Comparison of ENCODE assay signal across 8 cellular contexts in genomic region chr4:167021545-167022155, GRCh38.
DNase-seq lines count a peak whose midpoint lies in the region; ATAC-seq, FAIRE-seq and TF ChIP-seq lines count a peak whose summit lies in the region.

No MANE protein-coding gene starts in this region.

- H3K27ac ChIP-seq in fibroblast of lung (ENCODE audit: insufficient read depth, low read length) = no peak overlapping the region
- no peak overlapping the region for H3K27ac ChIP-seq in thoracic aorta

- ATAC-seq in HG03066 (IDR thresholded peaks at IDR 0.05; ENCODE audit: low read depth, unreplicated experiment) (peak; percentile 60), thoracic aorta (ENCODE audit: insufficient number of reproducible peaks, low FRiP score, low read depth) (peak; percentile 56)

- H3K9ac ChIP-seq in fibroblast of lung (ENCODE audit: insufficient read depth, low read length) = no peak overlapping the region

- no peaks in the 10 kb centered on the region for H3K9me3 Mint-ChIP-seq in neural crest cell

- H3K27me3 ChIP-seq in fibroblast of lung (ENCODE audit: control insufficient read depth, insufficient read depth, low read length) (no peaks in the 10 kb centered on the region), thoracic aorta (replicated peaks; ENCODE audit: insufficient read depth) (no peaks in the 10 kb centered on the region)

- no peak overlapping the region for H3K4me2 ChIP-seq in fibroblast of lung (ENCODE audit: extremely low read depth, insufficient read depth, low read length)

- H3K4me3 ChIP-seq in fibroblast of lung (replicated peaks in 1 of 4; ENCODE audit: control extremely low read depth in 1 of 4, insufficient read depth in 1 of 4, low read depth in 3 of 4, low read length in 4 of 4) (no peak overlapping the region), thoracic aorta (no peak overlapping the region)

- H2AFZ ChIP-seq in fibroblast of lung (ENCODE audit: low read length) = no peak overlapping the region

- DNase-seq in AG20443 (ENCODE audit: low spot score) = peak; percentile 51
- DNase-seq in GM18507 (ENCODE audit: extremely low spot score, insufficient read length, low read depth) = no peak
- DNase-seq in NCI-H774 (lab: John Stamatoyannopoulos, UW) = peak; percentile 18
- peak; percentile 17 for DNase-seq in activated CD8-positive, alpha-beta memory T cell treated with anti-CD3 and anti-CD28 coated beads, Interleukin-2, amount 50 U/mL, for 4 hours
- peak; percentile 39 to 77 for DNase-seq in fibroblast of lung (ENCODE audit: low read depth in 2 of 2)
- peak; percentile 74 for DNase-seq in neural crest cell (ENCODE audit: low read depth, low spot score)
- DNase-seq in thoracic aorta (ENCODE audit: low spot score) = no peak

- no peaks in the 10 kb centered on the region for H3K4me1 Mint-ChIP-seq in neural crest cell

- H3K27me3 Mint-ChIP-seq in neural crest cell (ENCODE audit: low read depth) = no peaks in the 10 kb centered on the region

- H3K79me2 ChIP-seq in fibroblast of lung (ENCODE audit: control insufficient read depth, insufficient read depth, low read length) = no peaks in the 10 kb centered on the region

- H3K36me3 ChIP-seq in fibroblast of lung (ENCODE audit: control insufficient read depth, insufficient read depth, low read length) (no peaks in the 10 kb centered on the region), thoracic aorta (no peaks in the 10 kb centered on the region)

- no peaks in the 10 kb centered on the region for H4K20me1 ChIP-seq in fibroblast of lung (ENCODE audit: control insufficient read depth, extremely low read depth, insufficient read depth, low read length)

- H3K4me1 ChIP-seq in fibroblast of lung (ENCODE audit: control insufficient read depth, extremely low read depth, insufficient read depth, low read length) (no peaks in the 10 kb centered on the region), thoracic aorta (ENCODE audit: control insufficient read depth in 1 of 2, low read depth in 2 of 2) (no peaks in the 10 kb centered on the region)

- peak; percentile 85 for FAIRE-seq in GM18507 (lab: Jason Lieb, UNC)

- H3K9me3 ChIP-seq in fibroblast of lung (ENCODE audit: control insufficient read depth, insufficient read depth, low read depth, low read length) (no peaks in the 10 kb centered on the region), thoracic aorta (no peaks in the 10 kb centered on the region)

- TF ChIP-seq CTCF in fibroblast of lung (conservative IDR thresholded peaks at IDR 0.05 in 1 of 2, IDR thresholded peaks at IDR 0.05 in 1 of 2; ENCODE audit: low read depth in 1 of 2, low read length in 2 of 2) (peak; percentile 68 to 70), neural crest cell (conservative IDR thresholded peaks at IDR 0.05) (peak; percentile 88), thoracic aorta (IDR thresholded peaks at IDR 0.05) (peak; percentile 58)

- H3K36me3 Mint-ChIP-seq in neural crest cell (ENCODE audit: low read depth) = no peaks in the 10 kb centered on the region

- no peak overlapping the region for H3K27ac Mint-ChIP-seq in neural crest cell (ENCODE audit: unreplicated experiment)

- H3K4me3 Mint-ChIP-seq in neural crest cell = no peak overlapping the region

Comparison
In these comparisons a context has a peak if more than half of its experiments do, and no peak if none do; other contexts are left out.
1. DNase-seq: peak in AG20443 (single experiment), NCI-H774 (single experiment), activated CD8-positive, alpha-beta memory T cell treated with anti-CD3 and anti-CD28 coated beads, Interleukin-2, amount 50 U/mL, for 4 hours (single experiment), fibroblast of lung (2 of 2) and neural crest cell (single experiment); none in GM18507 (single experiment) and thoracic aorta (single experiment).
2. Peak in every context shown above with its lines, with median percentiles within 50 percentile points of each other: CTCF ChIP-seq.